Comparison of ENCODE assay signal across 8 cellular contexts in the genomic region with DNA sequence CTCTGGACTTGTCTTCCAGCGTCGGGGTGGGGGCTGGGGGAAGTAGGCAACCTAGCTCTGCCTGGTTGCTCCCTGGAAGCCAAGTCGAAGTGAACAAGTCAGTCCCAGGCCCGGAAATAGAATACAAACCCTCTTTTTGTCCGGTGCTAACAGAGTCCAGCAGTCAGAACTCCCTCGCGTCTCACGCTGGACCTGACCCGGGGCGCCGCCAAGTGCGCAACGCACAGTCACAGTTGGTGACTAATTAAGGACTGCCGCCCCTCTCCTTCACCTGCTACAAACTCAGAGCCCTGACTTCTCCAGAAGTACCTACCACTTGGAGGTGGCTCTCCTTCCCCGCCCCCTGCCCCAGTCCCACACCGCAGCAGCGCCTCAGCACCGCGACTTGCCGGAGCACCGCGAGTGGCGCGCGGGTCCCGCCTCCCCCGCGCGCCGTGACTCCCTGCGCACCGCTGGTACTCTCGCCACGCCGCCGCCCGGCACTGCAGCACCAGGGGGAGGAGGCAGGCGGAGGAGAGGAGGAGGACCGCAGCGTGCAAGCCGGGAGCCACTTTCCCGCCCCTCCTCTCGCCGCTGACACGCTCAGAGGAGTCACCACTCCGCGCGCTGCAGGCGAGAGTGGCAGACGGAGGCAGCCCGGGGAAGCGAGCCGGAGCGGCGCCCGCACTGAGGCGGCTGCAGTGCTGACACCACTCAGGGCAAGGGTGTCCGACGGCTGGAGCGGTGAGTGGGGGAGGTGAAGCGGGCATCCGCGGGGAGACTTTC. TPM values are rescaled to one million over a fixed set of nuclear protein-coding genes. Genes with fewer than 3 reads are reported as not detected.
DNase-seq lines count a peak whose midpoint lies in the region; ATAC-seq lines count a peak whose summit lies in the region.

A gene with protein sequence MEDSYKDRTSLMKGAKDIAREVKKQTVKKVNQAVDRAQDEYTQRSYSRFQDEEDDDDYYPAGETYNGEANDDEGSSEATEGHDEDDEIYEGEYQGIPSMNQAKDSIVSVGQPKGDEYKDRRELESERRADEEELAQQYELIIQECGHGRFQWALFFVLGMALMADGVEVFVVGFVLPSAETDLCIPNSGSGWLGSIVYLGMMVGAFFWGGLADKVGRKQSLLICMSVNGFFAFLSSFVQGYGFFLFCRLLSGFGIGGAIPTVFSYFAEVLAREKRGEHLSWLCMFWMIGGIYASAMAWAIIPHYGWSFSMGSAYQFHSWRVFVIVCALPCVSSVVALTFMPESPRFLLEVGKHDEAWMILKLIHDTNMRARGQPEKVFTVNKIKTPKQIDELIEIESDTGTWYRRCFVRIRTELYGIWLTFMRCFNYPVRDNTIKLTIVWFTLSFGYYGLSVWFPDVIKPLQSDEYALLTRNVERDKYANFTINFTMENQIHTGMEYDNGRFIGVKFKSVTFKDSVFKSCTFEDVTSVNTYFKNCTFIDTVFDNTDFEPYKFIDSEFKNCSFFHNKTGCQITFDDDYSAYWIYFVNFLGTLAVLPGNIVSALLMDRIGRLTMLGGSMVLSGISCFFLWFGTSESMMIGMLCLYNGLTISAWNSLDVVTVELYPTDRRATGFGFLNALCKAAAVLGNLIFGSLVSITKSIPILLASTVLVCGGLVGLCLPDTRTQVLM (plus strand): TSS at position 594 of the 765 bp plus-strand sequence. CDS start 48,368 bp downstream, outside the sequence.

- H3K36me3 Mint-ChIP-seq in activated CD4-positive, alpha-beta T cell treated with anti-CD3 and anti-CD28 coated beads, Interleukin-2, amount 10 ng/mL, durations not matched to agents 7 days and 5 days (ENCODE audit: low read depth), result no peaks in the 10 kb centered on the region

- H3K36me3 ChIP-seq in rectal smooth muscle tissue (ENCODE audit: control insufficient read depth, insufficient read depth, low read length), result no peaks in the 10 kb centered on the region

- no peak within 1 kb of the TSS for H3K9ac ChIP-seq in rectal smooth muscle tissue (ENCODE audit: low read length)

- CTCF ChIA-PET in activated CD4-positive, alpha-beta T cell treated with anti-CD3 and anti-CD28 coated beads, Interleukin-2, amount 10 ng/mL, durations not matched to agents 7 days and 5 days (lab: Charles Lee), result interaction anchor here (1.6 kb wide), 1 partner anchor 12 kb away, joined by 4 read pairs; no protein-coding TSS in a partner anchor

- peaks cover 90% of the 10 kb centered on the region for H3K27me3 Mint-ChIP-seq in activated CD4-positive, alpha-beta T cell treated with anti-CD3 and anti-CD28 coated beads, Interleukin-2, amount 10 ng/mL, durations not matched to agents 7 days and 5 days

- no peaks in the 10 kb centered on the region for H3K9me3 Mint-ChIP-seq in activated CD4-positive, alpha-beta T cell treated with anti-CD3 and anti-CD28 coated beads, Interleukin-2, amount 10 ng/mL, durations not matched to agents 7 days and 5 days

- peak within 1 kb of the TSS; percentile 67 for H3K4me3 Mint-ChIP-seq in activated CD4-positive, alpha-beta T cell treated with anti-CD3 and anti-CD28 coated beads, Interleukin-2, amount 10 ng/mL, durations not matched to agents 7 days and 5 days

- peak within 1 kb of the TSS; percentile 21 for H3K27ac Mint-ChIP-seq in activated CD4-positive, alpha-beta T cell treated with anti-CD3 and anti-CD28 coated beads, Interleukin-2, amount 10 ng/mL, durations not matched to agents 7 days and 5 days

- ATAC-seq in HG03520 (IDR thresholded peaks at IDR 0.05; ENCODE audit: unreplicated experiment), result no peak
- no peak for ATAC-seq in GM19324 (IDR thresholded peaks at IDR 0.05; ENCODE audit: low FRiP score, unreplicated experiment)

- POLR2A ChIA-PET in activated CD4-positive, alpha-beta T cell treated with anti-CD3 and anti-CD28 coated beads, Interleukin-2, amount 10 ng/mL, durations not matched to agents 7 days and 5 days (lab: Charles Lee), result no interaction called here

- H3K4me3 ChIP-seq in rectal smooth muscle tissue (ENCODE audit: low read length), result peak within 1 kb of the TSS; percentile 19

- no peak within 1 kb of the TSS for H3K27ac ChIP-seq in rectal smooth muscle tissue (ENCODE audit: low read depth, low read length)

- H3K4me1 ChIP-seq in rectal smooth muscle tissue (ENCODE audit: control insufficient read depth, insufficient read depth, low read length), result no peaks in the 10 kb centered on the region

- peaks cover 7% of the 10 kb centered on the region for H3K27me3 ChIP-seq in rectal smooth muscle tissue (ENCODE audit: control insufficient read depth, insufficient read depth, low read length)

- H3K4me1 Mint-ChIP-seq in activated CD4-positive, alpha-beta T cell treated with anti-CD3 and anti-CD28 coated beads, Interleukin-2, amount 10 ng/mL, durations not matched to agents 7 days and 5 days, result peaks cover 26% of the 10 kb centered on the region

- DNase-seq in stimulated activated naive CD4-positive, alpha-beta T cell treated with Interleukin-2 at 50 U/mL for 16 hours (lab: John Stamatoyannopoulos, UW), result peak; percentile 37
- DNase-seq in stimulated activated naive CD4-positive, alpha-beta T cell (lab: John Stamatoyannopoulos, UW), result no peak
- DNase-seq in activated CD4-positive, alpha-beta T cell treated with anti-CD3 and anti-CD28 coated beads, Interleukin-2, amount 10 ng/mL, durations not matched to agents 7 days and 5 days, result peak; percentile 50
- DNase-seq in germinal center (ENCODE audit: low spot score) (peak; percentile 3), A172 (ENCODE audit: low spot score) (no peak)

RNA-seq across cellular contexts. Expression of the gene that starts here (rescaled TPM):
- under 1 TPM; 0.07 to 0.10 TPM for total RNA-seq in activated CD4-positive, alpha-beta T cell treated with anti-CD3 and anti-CD28 coated beads, Interleukin-2, amount 10 ng/mL, durations not matched to agents 7 days and 5 days
- total RNA-seq in A172 (2014; rRNA removed; shearing (Covaris generic)), result not detected in 2 replicates

Comparison
In these comparisons a context has a peak if more than half of its experiments do, and no peak if none do; other contexts are left out.
1. DNase-seq: peak in stimulated activated naive CD4-positive, alpha-beta T cell treated with Interleukin-2 at 50 U/mL for 16 hours (single experiment) and germinal center (single experiment); none in stimulated activated naive CD4-positive, alpha-beta T cell (0 of 6) and A172 (single experiment).
2. Peak in DNase-seq in activated CD4-positive, alpha-beta T cell treated with anti-CD3 and anti-CD28 coated beads, Interleukin-2, amount 10 ng/mL, durations not matched to agents 7 days and 5 days; RNA of the gene not detected or under 1 TPM.